ENCODE assay signal across 2 cellular contexts in genomic region chr11:118366287-118366686, GRCh38.
TF ChIP-seq lines count a peak whose summit lies in the region.

No MANE protein-coding gene starts in this region.

TF ChIP-seq in liver, 16 proteins besides CTCF, POLR2A, EP300 and RAD21:
- peak; percentile 47 for TF ChIP-seq FOXA2 (IDR thresholded peaks at IDR 0.05)
- TF ChIP-seq MAX (IDR thresholded peaks at IDR 0.05), result peak; percentile 35
- TF ChIP-seq HNF4A (conservative IDR thresholded peaks at IDR 0.05), result peak in 1 of 2 donors; percentile 7
- peak in 1 of 2 donors; percentile 15 for TF ChIP-seq RXRA (IDR thresholded peaks at IDR 0.05)
- TF ChIP-seq GABPA (IDR thresholded peaks at IDR 0.05 in 1 of 2, conservative IDR thresholded peaks at IDR 0.05 in 1 of 2), result peak in 1 of 2 donors; percentile 26
- no peak for TF ChIP-seq HNF4G (IDR thresholded peaks at IDR 0.05)
- no peak for TF ChIP-seq ATF3 (IDR thresholded peaks at IDR 0.05)
- no peak for TF ChIP-seq ZBTB33 (IDR thresholded peaks at IDR 0.05)

TF ChIP-seq in HepG2, 621 proteins besides CTCF, POLR2A, EP300 and RAD21:
- TF ChIP-seq SNAPC2 (CRISPR knock-in tag; IDR thresholded peaks at IDR 0.05), result no peak
- no peak for TF ChIP-seq SOX6 (IDR thresholded peaks at IDR 0.05)
- TF ChIP-seq SOX6 (CRISPR knock-in tag; IDR thresholded peaks at IDR 0.05), result no peak
- no peak for TF ChIP-seq ZNF639 (CRISPR knock-in tag; conservative IDR thresholded peaks at IDR 0.05)
- no peak for TF ChIP-seq HOMEZ (CRISPR knock-in tag; IDR thresholded peaks at IDR 0.05; ENCODE audit: low read depth)
- TF ChIP-seq ARID3A (IDR thresholded peaks at IDR 0.05; ENCODE audit: low read depth, low read length), result no peak
- no peak for TF ChIP-seq ZNF614 (CRISPR knock-in tag; IDR thresholded peaks at IDR 0.05; ENCODE audit: borderline replicate concordance)
- no peak for TF ChIP-seq ZFP1 (CRISPR knock-in tag; IDR thresholded peaks at IDR 0.05)
- TF ChIP-seq ZNF619 (CRISPR knock-in tag; IDR thresholded peaks at IDR 0.05), result no peak
- TF ChIP-seq NFIB (CRISPR knock-in tag; IDR thresholded peaks at IDR 0.05; ENCODE audit: borderline replicate concordance), result no peak
- no peak for TF ChIP-seq ZNF20 (CRISPR knock-in tag; IDR thresholded peaks at IDR 0.05)
- no peak for TF ChIP-seq MED8 (CRISPR knock-in tag; IDR thresholded peaks at IDR 0.05; ENCODE audit: insufficient replicate concordance)
- no peak for TF ChIP-seq FOXK1 (CRISPR knock-in tag; IDR thresholded peaks at IDR 0.05; ENCODE audit: borderline replicate concordance, low read depth)
- TF ChIP-seq ZBTB33 (CRISPR knock-in tag; IDR thresholded peaks at IDR 0.05), result no peak
- TF ChIP-seq ZKSCAN1 (IDR thresholded peaks at IDR 0.05; ENCODE audit: low read length), result no peak
- TF ChIP-seq HMGXB4 (CRISPR knock-in tag; IDR thresholded peaks at IDR 0.05; ENCODE audit: borderline replicate concordance in 1 of 2, low read depth in 1 of 2), result no peak
- TF ChIP-seq, protein P1, sequence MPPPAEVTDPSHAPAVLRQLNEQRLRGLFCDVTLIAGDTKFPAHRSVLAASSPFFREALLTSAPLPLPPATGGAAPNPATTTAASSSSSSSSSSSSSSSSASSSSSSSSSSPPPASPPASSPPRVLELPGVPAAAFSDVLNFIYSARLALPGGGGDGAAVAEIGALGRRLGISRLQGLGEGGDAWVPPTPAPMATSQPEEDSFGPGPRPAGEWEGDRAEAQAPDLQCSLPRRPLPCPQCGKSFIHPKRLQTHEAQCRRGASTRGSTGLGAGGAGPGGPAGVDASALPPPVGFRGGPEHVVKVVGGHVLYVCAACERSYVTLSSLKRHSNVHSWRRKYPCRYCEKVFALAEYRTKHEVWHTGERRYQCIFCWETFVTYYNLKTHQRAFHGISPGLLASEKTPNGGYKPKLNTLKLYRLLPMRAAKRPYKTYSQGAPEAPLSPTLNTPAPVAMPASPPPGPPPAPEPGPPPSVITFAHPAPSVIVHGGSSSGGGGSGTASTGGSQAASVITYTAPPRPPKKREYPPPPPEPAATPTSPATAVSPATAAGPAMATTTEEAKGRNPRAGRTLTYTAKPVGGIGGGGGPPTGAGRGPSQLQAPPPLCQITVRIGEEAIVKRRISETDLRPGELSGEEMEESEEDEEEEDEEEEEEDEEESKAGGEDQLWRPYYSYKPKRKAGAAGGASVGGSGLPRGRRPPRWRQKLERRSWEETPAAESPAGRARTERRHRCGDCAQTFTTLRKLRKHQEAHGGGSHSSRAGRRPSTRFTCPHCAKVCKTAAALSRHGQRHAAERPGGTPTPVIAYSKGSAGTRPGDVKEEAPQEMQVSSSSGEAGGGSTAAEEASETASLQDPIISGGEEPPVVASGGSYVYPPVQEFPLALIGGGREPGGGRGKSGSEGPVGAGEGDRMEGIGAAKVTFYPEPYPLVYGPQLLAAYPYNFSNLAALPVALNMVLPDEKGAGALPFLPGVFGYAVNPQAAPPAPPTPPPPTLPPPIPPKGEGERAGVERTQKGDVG (CRISPR knock-in tag; IDR thresholded peaks at IDR 0.05; ENCODE audit: borderline replicate concordance), result no peak
